ENCODE assay signal across 8 cellular contexts in the genomic region with DNA sequence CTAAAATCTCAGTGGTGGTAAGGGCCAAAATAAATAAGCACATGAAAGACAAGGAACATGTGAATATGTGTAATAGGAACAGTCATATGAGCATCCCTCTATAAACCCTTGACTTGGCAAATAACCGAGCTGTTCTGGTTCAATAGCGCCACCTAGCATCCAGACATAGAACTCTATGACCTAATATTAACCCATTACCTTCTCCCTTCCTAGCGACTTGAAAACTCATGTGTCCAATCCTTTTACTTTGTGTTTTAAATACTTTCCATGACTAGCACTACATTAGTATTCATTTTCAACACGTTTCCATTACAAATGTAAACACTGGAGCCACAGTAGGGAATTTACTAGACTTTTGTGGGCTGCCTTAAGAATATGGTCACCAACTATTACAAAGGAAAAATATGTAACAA.
DNase-seq lines count a peak whose midpoint lies in the region; ATAC-seq, FAIRE-seq and TF ChIP-seq lines count a peak whose summit lies in the region.

No MANE protein-coding gene starts in this region.

- no peaks in the 10 kb centered on the region for H3K79me1 ChIP-seq in H1 (ENCODE audit: low read depth, low read length)

- H3K9me3 ChIP-seq in H1 (ENCODE audit: insufficient read depth in 2 of 2, low read depth in 1 of 2, low read length in 1 of 2) = no peaks in the 10 kb centered on the region

- 4% methylated on average over 4 of the region's 4 CpGs; no CpG with 5 or more reads in 1 of the 2 experiments for WGBS in H1 (ENCODE audit: extremely low coverage in 1 of 2, insufficient coverage in 1 of 2, insufficient read length in 1 of 2, insufficient replicate concordance in 2 of 2, low coverage in 1 of 2, low lambda C conversion rate in 2 of 2, missing lambda C conversion rate in 1 of 2), 2 experiments

- peaks cover 12% of the 10 kb centered on the region for H3K36me3 Mint-ChIP-seq in osteocyte (ENCODE audit: unreplicated experiment)

- no peaks in the 10 kb centered on the region for H3K79me2 ChIP-seq in H1 (ENCODE audit: control insufficient read depth in 1 of 2, insufficient read depth in 2 of 2, low read length in 2 of 2)

- H2BK15ac ChIP-seq in H1 (ENCODE audit: low read length) = no peak overlapping the region

- POLR2A ChIA-PET in H1 (lab: Charles Lee; ENCODE audit: partially characterized antibody) = no interaction called here

- no peaks in the 10 kb centered on the region for H3K27me3 ChIP-seq in H1 (replicated peaks in 1 of 4; ENCODE audit: control insufficient read depth in 3 of 4, extremely low read depth in 1 of 4, insufficient read depth in 3 of 4, low read length in 3 of 4)

- no peaks in the 10 kb centered on the region; the same call in 1 of the 2 replicates for H3K23me2 ChIP-seq in H1 (ENCODE audit: low read depth, low read length)

- no peak overlapping the region for H4K5ac ChIP-seq in H1 (ENCODE audit: insufficient read length, low read depth, low read length)

- peak; percentile 94 for FAIRE-seq in H1 (lab: Jason Lieb, UNC)

- H3K4me1 ChIP-seq in H1 (replicated peaks in 1 of 4; ENCODE audit: control insufficient read depth in 3 of 4, insufficient read depth in 4 of 4, low read length in 3 of 4) = no peaks in the 10 kb centered on the region

- TF ChIP-seq EP300 in H1 (IDR thresholded peaks at IDR 0.05; ENCODE audit: borderline replicate concordance in 1 of 2, low read depth in 2 of 2, low read length in 2 of 2) = no peak

- no peak overlapping the region for H3K14ac ChIP-seq in H1 (ENCODE audit: insufficient read length)

- H3K36me3 ChIP-seq in H1 (ENCODE audit: control insufficient read depth in 2 of 4, insufficient read depth in 4 of 4, low read length in 3 of 4) = peaks cover 2 to 20% (median 15%) of the 10 kb centered on the region in 4 experiments; a peak in 7 of 8 replicates

- no peak for ATAC-seq in HG03342 (IDR thresholded peaks at IDR 0.05; ENCODE audit: unreplicated experiment)

- no peaks in the 10 kb centered on the region for H4K20me1 ChIP-seq in H1 (replicated peaks in 1 of 2; ENCODE audit: control insufficient read depth in 1 of 2, insufficient read depth in 2 of 2, low read length in 2 of 2)

- H2AFZ ChIP-seq in H1 (ENCODE audit: low read length) = no peak overlapping the region

- TF ChIP-seq CTCF in H1 (IDR thresholded peaks at IDR 0.05; ENCODE audit: control extremely low read depth in 1 of 3, insufficient read depth in 1 of 3, low read depth in 1 of 3, low read length in 3 of 3) = peak in 2 of 3 experiments; percentile 71 to 81; a peak in 3 of 4 replicates
- TF ChIP-seq CTCF in osteocyte (IDR thresholded peaks at IDR 0.05) = peak; percentile 78
- no peak for TF ChIP-seq CTCF in GM20000 (IDR thresholded peaks at IDR 0.05; ENCODE audit: extremely low read depth, missing control alignments)

- no peak overlapping the region for H3K4me2 ChIP-seq in H1 (ENCODE audit: insufficient read depth in 1 of 2, low read depth in 2 of 2, low read length in 2 of 2)

- DNase-seq in DMS79 (lab: John Stamatoyannopoulos, UW) (peak; percentile 52), KG1 (lab: John Stamatoyannopoulos, UW) (peak; percentile 35), RPMI7951 (ENCODE audit: low read depth) (peak; percentile 69), H1 (ENCODE audit: low read depth in 1 of 2, low spot score in 2 of 2) (no peak), osteocyte (ENCODE audit: extremely low spot score, unreplicated experiment) (no peak), GF-D8 (lab: John Stamatoyannopoulos, UW) (no peak), GM20000 (ENCODE audit: low spot score) (no peak)

- peak overlapping the region; percentile 70 for H3K27ac Mint-ChIP-seq in osteocyte (ENCODE audit: unreplicated experiment)

- peaks cover 31% of the 10 kb centered on the region for H3K4me1 Mint-ChIP-seq in osteocyte (ENCODE audit: unreplicated experiment)

- no peak overlapping the region for H2BK20ac ChIP-seq in H1 (ENCODE audit: low read length)

- no peak overlapping the region for H3K4ac ChIP-seq in H1 (replicated peaks; ENCODE audit: insufficient read length, low read depth, low read length)

- no peaks in the 10 kb centered on the region for H3K9me3 Mint-ChIP-seq in osteocyte (ENCODE audit: unreplicated experiment)

- no peak overlapping the region for H3K27ac ChIP-seq in H1 (ENCODE audit: low read depth, low read length)

- H4K8ac ChIP-seq in H1 (ENCODE audit: extremely low read depth, insufficient read depth, low read length) = no peak overlapping the region

- H4K91ac ChIP-seq in H1 (replicated peaks; ENCODE audit: insufficient read length, low read length) = no peak overlapping the region

- no peak overlapping the region for H2BK5ac ChIP-seq in H1 (ENCODE audit: low read depth, low read length)

- no peaks in the 10 kb centered on the region for H3K27me3 Mint-ChIP-seq in osteocyte (ENCODE audit: unreplicated experiment)

- CTCF ChIA-PET in H1 (lab: Charles Lee; ENCODE audit: partially characterized antibody) = interaction anchor here (0.6 to 6.2 kb wide), 45 partner anchors 10 to 827 kb away, joined by 3 to 52 read pairs (median 4); no protein-coding TSS in a partner anchor

- TF ChIP-seq RAD21 in H1 (IDR thresholded peaks at IDR 0.05 in 1 of 2, conservative IDR thresholded peaks at IDR 0.05 in 1 of 2; ENCODE audit: low read depth in 2 of 2, low read length in 2 of 2) = peak; percentile 86 to 89

- no peak overlapping the region for H3K4me3 ChIP-seq in H1 (ENCODE audit: extremely low read depth in 1 of 4, insufficient read depth in 2 of 4, low read depth in 3 of 4, low read length in 4 of 4)

- no peak overlapping the region for H3K56ac ChIP-seq in H1 (replicated peaks; ENCODE audit: insufficient read length, low read depth, low read length)

- no peak overlapping the region for H2BK120ac ChIP-seq in H1 (replicated peaks; ENCODE audit: low read depth, low read length)

- H2AK5ac ChIP-seq in H1 (ENCODE audit: low read depth, low read length) = no peak overlapping the region

- H3K18ac ChIP-seq in H1 (ENCODE audit: extremely low read depth, low read length) = no peak overlapping the region

- H2BK12ac ChIP-seq in H1 (ENCODE audit: low read depth, low read length) = no peak overlapping the region

- no peak overlapping the region for H3K9ac ChIP-seq in H1 (replicated peaks in 1 of 4; ENCODE audit: extremely low read depth in 1 of 4, low read depth in 3 of 4, low read length in 3 of 4)

- H3K4me3 Mint-ChIP-seq in osteocyte (ENCODE audit: unreplicated experiment) = no peak overlapping the region

- H3K23ac ChIP-seq in H1 (ENCODE audit: insufficient read length) = no peak overlapping the region

- TF ChIP-seq POLR2A in H1 (IDR thresholded peaks at IDR 0.05; ENCODE audit: control extremely low read depth in 1 of 2, low read depth in 2 of 2, low read length in 2 of 2) = no peak

TF ChIP-seq in H1, 55 proteins besides CTCF, POLR2A, EP300 and RAD21 (continues in another document):
- TF ChIP-seq, protein P1, sequence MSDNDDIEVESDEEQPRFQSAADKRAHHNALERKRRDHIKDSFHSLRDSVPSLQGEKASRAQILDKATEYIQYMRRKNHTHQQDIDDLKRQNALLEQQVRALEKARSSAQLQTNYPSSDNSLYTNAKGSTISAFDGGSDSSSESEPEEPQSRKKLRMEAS (IDR thresholded peaks at IDR 0.05) = no peak
- TF ChIP-seq JUND (IDR thresholded peaks at IDR 0.05; ENCODE audit: low read length) (peak; percentile 90; the same call in 1 of the 2 replicates), POLR2AphosphoS5 (IDR thresholded peaks at IDR 0.05; ENCODE audit: low read depth, low read length) (no peak), TBP (IDR thresholded peaks at IDR 0.05; ENCODE audit: low read depth, low read length) (no peak), YY1 (IDR thresholded peaks at IDR 0.05; ENCODE audit: low read depth, low read length) (no peak), SIN3A (conservative IDR thresholded peaks at IDR 0.05 in 1 of 2, IDR thresholded peaks at IDR 0.05 in 1 of 2; ENCODE audit: low read depth in 1 of 2, low read length in 2 of 2) (no peak), RBBP5 (IDR thresholded peaks at IDR 0.05; ENCODE audit: borderline replicate concordance, low read depth, low read length) (no peak), ZNF274 (IDR thresholded peaks at IDR 0.05; ENCODE audit: borderline replicate concordance, extremely low read depth, low read length) (no peak), NRF1 (IDR thresholded peaks at IDR 0.05; ENCODE audit: low read depth, low read length) (no peak)

Comparison
In these comparisons a context has a peak if more than half of its experiments do, and no peak if none do; other contexts are left out.
1. DNase-seq: peak in DMS79 (single experiment), KG1 (single experiment) and RPMI7951 (single experiment); none in H1 (0 of 2), osteocyte (single experiment), GF-D8 (single experiment) and GM20000 (single experiment).